In the genomic region with DNA sequence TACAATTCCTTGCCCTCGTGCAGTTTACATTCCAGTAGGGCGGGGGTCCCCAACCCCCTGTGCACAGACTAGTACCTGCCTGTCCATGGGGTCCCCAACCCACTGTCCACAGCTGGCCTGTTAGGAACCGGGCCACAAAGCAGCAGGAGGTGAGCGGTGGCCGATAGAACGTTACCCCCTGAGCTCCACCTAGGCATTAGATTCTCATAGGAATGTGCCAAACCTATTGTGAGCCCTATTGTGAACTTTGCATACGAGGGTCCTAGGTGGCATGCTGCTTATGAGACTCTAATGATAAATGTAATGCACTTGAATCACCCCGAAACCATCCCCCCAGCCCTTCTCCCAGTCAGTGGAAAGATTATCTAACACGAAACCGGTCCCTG, we compare ENCODE assay signal across 10 cellular contexts. TPM values are rescaled to one million over a fixed set of nuclear protein-coding genes. Genes with fewer than 3 reads are reported as not detected.
DNase-seq lines count a peak whose midpoint lies in the region; ATAC-seq and TF ChIP-seq lines count a peak whose summit lies in the region.
"Had no signal": no experiment of that assay in that cellular context is flagged by ENCODE, and none has a peak within 500 bp of the region (broad histone marks: within the 10 kb centered on the region; RNA-seq: fewer than 3 reads in every experiment).

No MANE protein-coding gene starts in this region.

- no peaks in the 10 kb centered on the region for H3K9me3 Mint-ChIP-seq in activated naive CD8-positive, alpha-beta T cell treated with anti-CD3 and anti-CD28 coated beads, Interleukin-2, amount 10 ng/mL, durations not matched to agents 7 days and 5 days

- H2AFZ ChIP-seq in neural cell (ENCODE audit: low read depth, low read length) = no peak overlapping the region

- H3K27ac ChIP-seq in neural cell (ENCODE audit: low read length) = peak overlapping the region; percentile 76

- no peak for TF ChIP-seq RAD21 in neural cell (conservative IDR thresholded peaks at IDR 0.05)

- peak overlapping the region; percentile 95 for H3K4me3 Mint-ChIP-seq in activated naive CD8-positive, alpha-beta T cell treated with anti-CD3 and anti-CD28 coated beads, Interleukin-2, amount 10 ng/mL, durations not matched to agents 7 days and 5 days

- H3K27ac Mint-ChIP-seq in activated naive CD8-positive, alpha-beta T cell treated with anti-CD3 and anti-CD28 coated beads, Interleukin-2, amount 10 ng/mL, durations not matched to agents 7 days and 5 days = peak overlapping the region; percentile 90

- peaks cover 11% of the 10 kb centered on the region for H3K36me3 Mint-ChIP-seq in activated naive CD8-positive, alpha-beta T cell treated with anti-CD3 and anti-CD28 coated beads, Interleukin-2, amount 10 ng/mL, durations not matched to agents 7 days and 5 days

- H3K4me3 ChIP-seq in GM06990 (replicated peaks; ENCODE audit: low read depth, low read length) = peak overlapping the region; percentile 87
- peak overlapping the region; percentile 65 for H3K4me3 ChIP-seq in LNCaP clone FGC (ENCODE audit: low read depth, low read length)
- peak overlapping the region; percentile 96 for H3K4me3 ChIP-seq in neural cell (ENCODE audit: low read length)

- H4K20me1 ChIP-seq in neural cell (ENCODE audit: insufficient read depth) = no peaks in the 10 kb centered on the region

- H3K79me2 ChIP-seq in neural cell (replicated peaks; ENCODE audit: insufficient read depth, low read length) = no peaks in the 10 kb centered on the region

- H3K9ac ChIP-seq in neural cell (ENCODE audit: low read length) = peak overlapping the region; percentile 75

- H3F3A ChIP-seq in neural cell (ENCODE audit: insufficient read depth, low read length, poor library complexity, severe bottlenecking) = no peaks in the 10 kb centered on the region

- POLR2A ChIA-PET in activated naive CD8-positive, alpha-beta T cell treated with anti-CD3 and anti-CD28 coated beads, Interleukin-2, amount 10 ng/mL, durations not matched to agents 7 days and 5 days (lab: Charles Lee) = no interaction called here

- H3K36me3 ChIP-seq in GM06990 (ENCODE audit: control insufficient read depth, insufficient read depth, low read length) (no peaks in the 10 kb centered on the region), neural cell (ENCODE audit: insufficient read depth, low read length) (no peaks in the 10 kb centered on the region)

- peaks cover 30% of the 10 kb centered on the region for H3K4me1 Mint-ChIP-seq in activated naive CD8-positive, alpha-beta T cell treated with anti-CD3 and anti-CD28 coated beads, Interleukin-2, amount 10 ng/mL, durations not matched to agents 7 days and 5 days

- H3K4me2 ChIP-seq in neural cell (ENCODE audit: low read length) = no peak overlapping the region

- no peaks in the 10 kb centered on the region for H3K9me2 ChIP-seq in neural cell (ENCODE audit: insufficient read depth, low read length)

- no peaks in the 10 kb centered on the region for H3K27me3 Mint-ChIP-seq in activated naive CD8-positive, alpha-beta T cell treated with anti-CD3 and anti-CD28 coated beads, Interleukin-2, amount 10 ng/mL, durations not matched to agents 7 days and 5 days

- no peak for ATAC-seq in activated naive CD8-positive, alpha-beta T cell treated with anti-CD3 and anti-CD28 coated beads, Interleukin-2, amount 10 ng/mL, durations not matched to agents 7 days and 5 days (ENCODE audit: low read depth)
- ATAC-seq: psoas muscle had no signal

- H3K27me3 ChIP-seq in GM06990 (replicated peaks; ENCODE audit: control insufficient read depth, insufficient read depth, low read length) = no peaks in the 10 kb centered on the region
- no peaks in the 10 kb centered on the region for H3K27me3 ChIP-seq in neural cell (ENCODE audit: insufficient read depth, low read depth, low read length)
- H3K27me3 ChIP-seq: adrenal gland had no signal

- TF ChIP-seq EP300 in neural cell (conservative IDR thresholded peaks at IDR 0.05; ENCODE audit: poor library complexity, severe bottlenecking) = no peak

- H3K9me3 ChIP-seq in neural cell (ENCODE audit: low read length) = no peaks in the 10 kb centered on the region
- H3K9me3 ChIP-seq: adrenal gland, psoas muscle had no signal

- no peak for TF ChIP-seq CTCF in GM06990 (IDR thresholded peaks at IDR 0.05; ENCODE audit: insufficient read depth, low read length, poor library complexity, severe bottlenecking)
- no peak for TF ChIP-seq CTCF in LNCaP clone FGC (IDR thresholded peaks at IDR 0.05; ENCODE audit: control insufficient read depth, extremely low read depth, insufficient read depth)
- no peak for TF ChIP-seq CTCF in neural cell (IDR thresholded peaks at IDR 0.05; ENCODE audit: poor library complexity, severe bottlenecking)

- peak; percentile 6 for DNase-seq in GM06990 (ENCODE audit: extremely low read depth, insufficient read length)
- no peak for DNase-seq in LNCaP clone FGC (ENCODE audit: low read depth)
- no peak for DNase-seq in activated naive CD8-positive, alpha-beta T cell treated with anti-CD3 and anti-CD28 coated beads, Interleukin-2, amount 10 ng/mL, durations not matched to agents 7 days and 5 days
- DNase-seq in activated effector memory CD4-positive, alpha-beta T cell treated with anti-CD3 and anti-CD28 coated beads, Interleukin-2, amount 50 U/mL, for 16 hours = no peak
- no peak for DNase-seq in stimulated activated CD4-positive, alpha-beta T cell treated with anti-CD3 and anti-CD28 coated beads, Interleukin-2, amount 100 ng/mL, for 48 hours
- DNase-seq in NCI-H2227 (lab: John Stamatoyannopoulos, UW; ENCODE audit: unreplicated experiment) = no peak
- DNase-seq: NCI-H446 treated with DMSO at 0.1 percent for 48 hours, psoas muscle had no signal

TF ChIP-seq in neural cell, 6 proteins besides CTCF, POLR2A, EP300 and RAD21:
- TF ChIP-seq POLR2AphosphoS5 (IDR thresholded peaks at IDR 0.05) (no peak), TAF1 (IDR thresholded peaks at IDR 0.05; ENCODE audit: low read depth) (no peak), EZH2 (IDR thresholded peaks at IDR 0.05; ENCODE audit: borderline replicate concordance, insufficient read depth, low read length, poor library complexity, severe bottlenecking) (no peak), SMC3 (conservative IDR thresholded peaks at IDR 0.05; ENCODE audit: poor library complexity) (no peak), MXI1 (conservative IDR thresholded peaks at IDR 0.05; ENCODE audit: poor library complexity, severe bottlenecking) (no peak)
- TF ChIP-seq, protein P1, sequence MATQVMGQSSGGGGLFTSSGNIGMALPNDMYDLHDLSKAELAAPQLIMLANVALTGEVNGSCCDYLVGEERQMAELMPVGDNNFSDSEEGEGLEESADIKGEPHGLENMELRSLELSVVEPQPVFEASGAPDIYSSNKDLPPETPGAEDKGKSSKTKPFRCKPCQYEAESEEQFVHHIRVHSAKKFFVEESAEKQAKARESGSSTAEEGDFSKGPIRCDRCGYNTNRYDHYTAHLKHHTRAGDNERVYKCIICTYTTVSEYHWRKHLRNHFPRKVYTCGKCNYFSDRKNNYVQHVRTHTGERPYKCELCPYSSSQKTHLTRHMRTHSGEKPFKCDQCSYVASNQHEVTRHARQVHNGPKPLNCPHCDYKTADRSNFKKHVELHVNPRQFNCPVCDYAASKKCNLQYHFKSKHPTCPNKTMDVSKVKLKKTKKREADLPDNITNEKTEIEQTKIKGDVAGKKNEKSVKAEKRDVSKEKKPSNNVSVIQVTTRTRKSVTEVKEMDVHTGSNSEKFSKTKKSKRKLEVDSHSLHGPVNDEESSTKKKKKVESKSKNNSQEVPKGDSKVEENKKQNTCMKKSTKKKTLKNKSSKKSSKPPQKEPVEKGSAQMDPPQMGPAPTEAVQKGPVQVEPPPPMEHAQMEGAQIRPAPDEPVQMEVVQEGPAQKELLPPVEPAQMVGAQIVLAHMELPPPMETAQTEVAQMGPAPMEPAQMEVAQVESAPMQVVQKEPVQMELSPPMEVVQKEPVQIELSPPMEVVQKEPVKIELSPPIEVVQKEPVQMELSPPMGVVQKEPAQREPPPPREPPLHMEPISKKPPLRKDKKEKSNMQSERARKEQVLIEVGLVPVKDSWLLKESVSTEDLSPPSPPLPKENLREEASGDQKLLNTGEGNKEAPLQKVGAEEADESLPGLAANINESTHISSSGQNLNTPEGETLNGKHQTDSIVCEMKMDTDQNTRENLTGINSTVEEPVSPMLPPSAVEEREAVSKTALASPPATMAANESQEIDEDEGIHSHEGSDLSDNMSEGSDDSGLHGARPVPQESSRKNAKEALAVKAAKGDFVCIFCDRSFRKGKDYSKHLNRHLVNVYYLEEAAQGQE (IDR thresholded peaks at IDR 0.05; ENCODE audit: borderline replicate concordance) = no peak

RNA-seq across cellular contexts. Expression of a gene that starts 1.5 kb away (rescaled TPM):
- total RNA-seq in activated naive CD8-positive, alpha-beta T cell treated with anti-CD3 and anti-CD28 coated beads, Interleukin-2, amount 10 ng/mL, durations not matched to agents 7 days and 5 days = 10 to 100 TPM; 12.4 to 13.7 TPM
- polyA plus RNA-seq in neural cell = 8.0 and 11.2 TPM in 2 replicates
- 8.2 and 8.5 TPM in 2 replicates for polyA minus RNA-seq in neural cell

RNA-seq across cellular contexts. Expression of a gene that starts 1.5 kb away (rescaled TPM):
- total RNA-seq in activated naive CD8-positive, alpha-beta T cell treated with anti-CD3 and anti-CD28 coated beads, Interleukin-2, amount 10 ng/mL, durations not matched to agents 7 days and 5 days = 10 to 100 TPM; 14.1 to 16.6 TPM
- polyA plus RNA-seq in neural cell = 17.0 and 46.9 TPM in 2 replicates
- polyA minus RNA-seq in neural cell = 20.9 and 33.5 TPM in 2 replicates

RNA-seq across cellular contexts. Expression of a gene that starts 44.0 kb away (rescaled TPM):
- 1 to 10 TPM; 9.0 to 9.7 TPM for total RNA-seq in activated naive CD8-positive, alpha-beta T cell treated with anti-CD3 and anti-CD28 coated beads, Interleukin-2, amount 10 ng/mL, durations not matched to agents 7 days and 5 days
- polyA plus RNA-seq in neural cell = 0.57 TPM in 1 of 2 replicates, not detected in the other
- polyA minus RNA-seq in neural cell = not detected in 2 replicates
